ENCODE assay signal across 10 cellular contexts in genomic region chr6:16043171-16044142, GRCh38.
DNase-seq lines count a peak whose midpoint lies in the region; ATAC-seq and TF ChIP-seq lines count a peak whose summit lies in the region.
"Had no signal": no experiment of that assay in that cellular context is flagged by ENCODE, and none has a peak within 500 bp of the region (broad histone marks: within the 10 kb centered on the region; RNA-seq: fewer than 3 reads in every experiment).

No MANE protein-coding gene starts in this region.

- H3K4me3 ChIP-seq in heart right ventricle = no peak overlapping the region
- no peak overlapping the region for H3K4me3 ChIP-seq in vagina
- H3K4me3 ChIP-seq in lower leg skin (ENCODE audit: low read depth, poor library complexity, severe bottlenecking) = no peak overlapping the region

- DNase-seq in heart right ventricle = no peak
- no peak for DNase-seq in left ventricle myocardium superior
- DNase-seq in SK-MEL-5 (ENCODE audit: low read depth, low spot score) = peak; percentile 100
- DNase-seq in vagina (ENCODE audit: extremely low spot score in 2 of 2) = no peak
- DNase-seq in NK-92 treated with Interleukin-12 subunit alpha and Interleukin-12 subunit beta, amount 100 ng/mL, for 24 hours (lab: John Stamatoyannopoulos, UW) = no peak
- no peak for DNase-seq in lower leg skin (ENCODE audit: low spot score in 2 of 2)
- DNase-seq in DMS53 treated with DMSO at 0.1 percent for 48 hours (lab: John Stamatoyannopoulos, UW; ENCODE audit: unreplicated experiment) = no peak
- DNase-seq: effector memory CD8-positive, alpha-beta T cell had no signal

- H3K9me3 ChIP-seq in heart right ventricle (peaks cover 0 to 11% (median 0%) of the 10 kb centered on the region in 11 donors), vagina (no peaks in the 10 kb centered on the region)

- in situ Hi-C loops in SK-MEL-5 (cut with HindIII; ENCODE audit: low pct_unique_long_range_greater_than_20kb, low sequenced_read_pairs) = no loop called here

- H3K4me1 ChIP-seq in heart right ventricle = peaks cover 0 to 14% (median 0%) of the 10 kb centered on the region in 9 donors
- H3K4me1 ChIP-seq in vagina = no peaks in the 10 kb centered on the region

- H3K36me3 ChIP-seq in heart right ventricle = no peaks in the 10 kb centered on the region
- H3K36me3 ChIP-seq in vagina = no peaks in the 10 kb centered on the region

- 65 to 79% methylated on average over 5 of the region's 5 CpGs for WGBS in heart right ventricle, 2 donors
- 75 to 79% methylated on average over 5 of the region's 5 CpGs for WGBS in lower leg skin, 2 donors

- ATAC-seq in heart right ventricle (peak in 5 of 8 donors; percentile 12 to 29 (median 20)), left ventricle myocardium superior (no peak), HG02938 (IDR thresholded peaks at IDR 0.05; ENCODE audit: unreplicated experiment) (peak; percentile 68)
- ATAC-seq: activated CD4-positive, CD25-positive, alpha-beta regulatory T cell treated with anti-CD3 and anti-CD28 coated beads, Interleukin-2, amount 50 U/mL, for 24 hours; effector memory CD8-positive, alpha-beta T cell had no signal

- TF ChIP-seq CTCF in heart right ventricle (IDR thresholded peaks at IDR 0.05) = no peak
- no peak for TF ChIP-seq CTCF in vagina (IDR thresholded peaks at IDR 0.05)
- TF ChIP-seq CTCF in lower leg skin (IDR thresholded peaks at IDR 0.05) = no peak

- H3K27me3 ChIP-seq in heart right ventricle (no peaks in the 10 kb centered on the region), vagina (no peaks in the 10 kb centered on the region)

- TF ChIP-seq POLR2A in vagina (IDR thresholded peaks at IDR 0.05) (no peak), lower leg skin (IDR thresholded peaks at IDR 0.05) (no peak)

- intact Hi-C loops in heart right ventricle (cut with DNase I) = no loop called here
- intact Hi-C loops in left ventricle myocardium superior (cut with micrococcal nuclease) = no loop called here
- intact Hi-C loops in vagina (cut with DNase I) = no loop called here
- intact Hi-C loops in lower leg skin (cut with DNase I; ENCODE audit: low total_unique reads) = no loop called here

- H3K27ac ChIP-seq in heart right ventricle (no peak overlapping the region), vagina (no peak overlapping the region)
